In the genomic region with DNA sequence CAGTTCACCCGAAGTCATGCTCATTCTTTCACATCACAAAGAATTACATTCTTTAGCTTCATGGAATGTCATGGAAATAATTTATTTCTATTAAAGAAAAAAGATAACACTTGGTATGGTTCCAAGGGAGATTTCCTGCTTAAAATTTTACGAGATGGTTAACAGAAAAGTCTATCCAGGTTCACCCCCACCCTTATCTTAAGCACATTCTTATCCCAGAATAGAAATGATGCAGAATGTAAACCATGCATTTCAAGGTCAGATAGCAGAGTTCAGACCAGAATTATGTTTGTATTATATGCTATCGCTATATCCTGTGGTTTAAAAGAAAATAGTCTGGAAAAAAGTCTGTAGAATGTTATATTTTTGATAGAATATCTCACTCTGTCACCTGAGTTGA, we compare ENCODE assay signal across 23 cellular contexts. TPM values are rescaled to one million over a fixed set of nuclear protein-coding genes. Genes with fewer than 3 reads are reported as not detected.
A peak's percentile ranks its signal among the peaks of the same experiment; 100 is the strongest.
DNase-seq lines count a peak whose midpoint lies in the region; ATAC-seq, FAIRE-seq and TF ChIP-seq lines count a peak whose summit lies in the region.
"Had no signal": no experiment of that assay in that cellular context is flagged by ENCODE, and none has a peak within 500 bp of the region (broad histone marks: within the 10 kb centered on the region; RNA-seq: fewer than 3 reads in every experiment).

No MANE protein-coding gene starts in this region.

- H4K8ac ChIP-seq in IMR-90 (ENCODE audit: low read depth in 2 of 2, low read length in 2 of 2), result no peak overlapping the region

- no peak overlapping the region for H4K91ac ChIP-seq in IMR-90 (ENCODE audit: insufficient read depth, low read depth, low read length)

- no peak overlapping the region for H3K4ac ChIP-seq in IMR-90 (ENCODE audit: low read depth, low read length)

- CTCF ChIA-PET in IMR-90 (lab: Yijun Ruan, JAX), result no interaction called here

- H3K4me1 ChIP-seq in IMR-90 (ENCODE audit: control insufficient read depth, insufficient read depth, low read length) (no peaks in the 10 kb centered on the region), astrocyte (ENCODE audit: insufficient read depth, low read length) (no peaks in the 10 kb centered on the region), heart left ventricle (peaks cover 0 to 16% (median 0%) of the 10 kb centered on the region in 12 donors), breast epithelium (no peaks in the 10 kb centered on the region)
- H3K4me1 ChIP-seq: A549, BE2C, HAP-1, Peyer's patch had no signal

- dilution Hi-C loops in IMR-90 (cut with HindIII; ENCODE audit: low sequenced_read_pairs, unreplicated experiment), result no loop called here

- H3K27ac ChIP-seq in IMR-90 (ENCODE audit: insufficient read depth, low read length), result no peak overlapping the region
- no peak overlapping the region for H3K27ac ChIP-seq in astrocyte (ENCODE audit: low read depth, low read length)
- H3K27ac ChIP-seq in heart left ventricle, result peak overlapping the region; percentile 16 to 83 (median 61)
- no peak overlapping the region for H3K27ac ChIP-seq in breast epithelium
- H3K27ac ChIP-seq: A549, Peyer's patch had no signal

- BruUV-seq in IMR-90 (replicated peaks; lab: Mats Ljungman, UMichigan), result no TSS peak

- H3K27me3 ChIP-seq in IMR-90 (ENCODE audit: control insufficient read depth, insufficient read depth, low read length) (no peaks in the 10 kb centered on the region), astrocyte (ENCODE audit: insufficient read depth, low read length) (no peaks in the 10 kb centered on the region), heart left ventricle (no peaks in the 10 kb centered on the region), breast epithelium (no peaks in the 10 kb centered on the region)
- H3K27me3 ChIP-seq: BE2C, Peyer's patch had no signal

- no peak overlapping the region for H3K56ac ChIP-seq in IMR-90 (ENCODE audit: extremely low read depth, insufficient read depth, low read length)

- no peaks in the 10 kb centered on the region for H4K20me1 ChIP-seq in IMR-90 (ENCODE audit: insufficient read depth, low read length)
- no peaks in the 10 kb centered on the region for H4K20me1 ChIP-seq in astrocyte (ENCODE audit: insufficient read depth, low read length)

- H3K4me2 ChIP-seq in IMR-90 (ENCODE audit: low read depth, low read length), result no peak overlapping the region
- no peak overlapping the region for H3K4me2 ChIP-seq in astrocyte (ENCODE audit: low read length)
- H3K4me2 ChIP-seq: A549, GM23338 had no signal

- no CpG with 5 or more reads among the region's 3 CpGs for WGBS in IMR-90 (ENCODE audit: extremely low coverage in 2 of 2, insufficient read length in 1 of 2), 2 experiments
- 8 to 18% (median 16%) methylated on average over 3 of the region's 3 CpGs for WGBS in heart left ventricle, 4 donors

- DNase-seq in IMR-90 (peak; percentile 1), astrocyte (ENCODE audit: low read depth) (peak; percentile 29), heart left ventricle (no peak), left kidney (ENCODE audit: low read depth, low spot score) (peak; percentile 25), breast epithelium (ENCODE audit: low spot score in 2 of 2) (no peak)
- DNase-seq: BE2C, DMS53, GDM1, NCI-H1105, NCI-H1694, NCI-H2081, NCI-H2171, NCI-H524 treated with DMSO at 0.1 percent for 48 hours, NCI-H82, Peyer's patch had no signal

- no peaks in the 10 kb centered on the region for H3K79me2 ChIP-seq in astrocyte (ENCODE audit: insufficient read depth, low read length)

- H3K9me3 ChIP-seq in IMR-90 (ENCODE audit: control insufficient read depth, insufficient read depth, low read length), result no peaks in the 10 kb centered on the region
- H3K9me3 ChIP-seq in astrocyte (ENCODE audit: insufficient read depth, low read depth, low read length), result no peaks in the 10 kb centered on the region
- no peaks in the 10 kb centered on the region for H3K9me3 ChIP-seq in heart left ventricle
- no peaks in the 10 kb centered on the region for H3K9me3 ChIP-seq in breast epithelium
- H3K9me3 ChIP-seq: A549, BE2C, HAP-1, Peyer's patch had no signal

- in situ Hi-C loops in IMR-90 (cut with MboI; ENCODE audit: low sequenced_read_pairs), result no loop called here

- no peak overlapping the region for H2BK120ac ChIP-seq in IMR-90 (ENCODE audit: low read depth, low read length)

- no peaks in the 10 kb centered on the region for H3K36me3 Mint-ChIP-seq in astrocyte (ENCODE audit: low read depth, unreplicated experiment)
- H3K36me3 Mint-ChIP-seq: IgD-negative memory B cell had no signal

- no peak overlapping the region for H2BK15ac ChIP-seq in IMR-90 (ENCODE audit: low read depth, low read length)

- no peak for ATAC-seq in IMR-90 (ENCODE audit: low read depth)
- ATAC-seq in heart left ventricle, result peak; percentile 78 to 90 (median 84)
- ATAC-seq in HG02973 (IDR thresholded peaks at IDR 0.05; ENCODE audit: unreplicated experiment), result no peak
- no peak for ATAC-seq in HG02642 (IDR thresholded peaks at IDR 0.05; ENCODE audit: poor library complexity, unreplicated experiment)
- ATAC-seq: A549, GM23338 had no signal

- no peaks in the 10 kb centered on the region for H3K9me3 Mint-ChIP-seq in astrocyte (ENCODE audit: unreplicated experiment)
- H3K9me3 Mint-ChIP-seq: GM23338, IgD-negative memory B cell had no signal

- H2AK5ac ChIP-seq in IMR-90 (ENCODE audit: low read depth, low read length), result no peak overlapping the region

- POLR2A ChIA-PET in IMR-90 (lab: Charles Lee; ENCODE audit: unreplicated experiment), result no interaction called here

- H3K4me3 Mint-ChIP-seq in astrocyte (ENCODE audit: unreplicated experiment), result no peak overlapping the region
- H3K4me3 Mint-ChIP-seq: GM23338, IgD-negative memory B cell had no signal

- H3K27me3 Mint-ChIP-seq in astrocyte (ENCODE audit: low read depth, unreplicated experiment), result no peaks in the 10 kb centered on the region
- H3K27me3 Mint-ChIP-seq: IgD-negative memory B cell had no signal

- H3K4me1 Mint-ChIP-seq in astrocyte (ENCODE audit: low read depth, unreplicated experiment), result no peaks in the 10 kb centered on the region
- H3K4me1 Mint-ChIP-seq: GM23338, IgD-negative memory B cell had no signal

- no peak overlapping the region for H2AK9ac ChIP-seq in IMR-90 (replicated peaks; ENCODE audit: low read depth, low read length, poor library complexity)

- no peak overlapping the region for H3K4me3 ChIP-seq in IMR-90 (ENCODE audit: insufficient read depth, low read depth, low read length)
- no peak overlapping the region for H3K4me3 ChIP-seq in astrocyte (ENCODE audit: insufficient read depth, low read depth, low read length)
- H3K4me3 ChIP-seq in heart left ventricle, result no peak overlapping the region
- H3K4me3 ChIP-seq in breast epithelium, result no peak overlapping the region
- H3K4me3 ChIP-seq: A549, GM23338, HAP-1, Peyer's patch had no signal

- no peak for FAIRE-seq in astrocyte (lab: Jason Lieb, UNC)
- FAIRE-seq: A549, D721Med, GM18507 had no signal

- H3K27ac Mint-ChIP-seq in astrocyte (ENCODE audit: unreplicated experiment), result no peak overlapping the region
- H3K27ac Mint-ChIP-seq: GM23338, IgD-negative memory B cell had no signal

- no peaks in the 10 kb centered on the region for H3K79me1 ChIP-seq in IMR-90 (ENCODE audit: low read depth in 1 of 2, low read length in 2 of 2)

- no peak overlapping the region for H2AFZ ChIP-seq in IMR-90 (replicated peaks; ENCODE audit: low read length, poor library complexity)
- H2AFZ ChIP-seq in astrocyte (ENCODE audit: low read depth, low read length), result no peak overlapping the region
- H2AFZ ChIP-seq: GM23338 had no signal

- H3K9me1 ChIP-seq in IMR-90 (ENCODE audit: insufficient read depth, low read length), result no peaks in the 10 kb centered on the region

- H3K36me3 ChIP-seq in IMR-90 (ENCODE audit: control insufficient read depth, insufficient read depth, low read length) (no peaks in the 10 kb centered on the region), astrocyte (ENCODE audit: insufficient read depth, low read length) (no peaks in the 10 kb centered on the region), heart left ventricle (no peaks in the 10 kb centered on the region), breast epithelium (no peaks in the 10 kb centered on the region)
- H3K36me3 ChIP-seq: BE2C, HAP-1, Peyer's patch had no signal

- no peak overlapping the region for H4K5ac ChIP-seq in IMR-90 (ENCODE audit: low read depth, low read length)

- no peak overlapping the region for H3K23ac ChIP-seq in IMR-90 (ENCODE audit: low read depth, low read length)

- no peak overlapping the region for H2BK20ac ChIP-seq in IMR-90 (ENCODE audit: low read depth, low read length)

- H2BK5ac ChIP-seq in IMR-90 (ENCODE audit: low read depth, low read length, poor library complexity, severe bottlenecking), result no peak overlapping the region

- TF ChIP-seq RAD21 in IMR-90 (IDR thresholded peaks at IDR 0.05; ENCODE audit: low read length), result no peak

- TF ChIP-seq CTCF in IMR-90 (conservative IDR thresholded peaks at IDR 0.05; ENCODE audit: low read depth, low read length) (no peak), astrocyte (IDR thresholded peaks at IDR 0.05; ENCODE audit: insufficient read depth, low read depth, low read length) (no peak), heart left ventricle (IDR thresholded peaks at IDR 0.05) (no peak), breast epithelium (IDR thresholded peaks at IDR 0.05) (no peak)

- H3K9ac ChIP-seq in IMR-90 (ENCODE audit: low read depth, low read length) (no peak overlapping the region), astrocyte (ENCODE audit: low read length) (no peak overlapping the region)

- intact Hi-C loops in IMR-90 (cut with micrococcal nuclease) (no loop called here), heart left ventricle (cut with DNase I) (loop anchor here in 6 of 10 donors (5.0 to 10.0 kb wide), 5 partner anchors 50 to 98 kb away; a partner anchor contains a TSS), breast epithelium (cut with DNase I; ENCODE audit: low total_unique reads) (no loop called here)

- no peak overlapping the region for H3K14ac ChIP-seq in IMR-90 (replicated peaks; ENCODE audit: low read depth, low read length)

- no peak overlapping the region for H3K18ac ChIP-seq in IMR-90 (ENCODE audit: low read depth, low read length)

- TF ChIP-seq POLR2A in IMR-90 (IDR thresholded peaks at IDR 0.05; ENCODE audit: low read depth, low read length), result no peak
- TF ChIP-seq POLR2A in heart left ventricle (IDR thresholded peaks at IDR 0.05), result no peak
- no peak for TF ChIP-seq POLR2A in breast epithelium (IDR thresholded peaks at IDR 0.05)

TF ChIP-seq in IMR-90, 13 proteins besides CTCF, POLR2A, EP300 and RAD21 (continues in another document):
- TF ChIP-seq RCOR1 (IDR thresholded peaks at IDR 0.05; ENCODE audit: insufficient replicate concordance, low read length), result no peak

RNA-seq across cellular contexts. Expression of a gene that starts 58.7 kb away (rescaled TPM):
- total RNA-seq in IMR-90 (2012; rRNA removed) (0.90 and 1.9 TPM in 2 replicates), astrocyte (1.5 and 1.7 TPM in 2 replicates), heart left ventricle (10 to 100 TPM in 7 of 9 donors, 1 to 10 TPM in 2; 9.0 to 23.0 (median 13.1) TPM), breast epithelium (10 to 100 TPM in 2 of 3 donors, under 1 TPM in 1; 0.96 to 22.1 (median 10.2) TPM)
- polyA plus RNA-seq in IMR-90 (2012; rRNA removed) (0.51 and 0.65 TPM in 2 replicates), heart left ventricle (1 to 10 TPM; 2.7 to 5.0 TPM)
- polyA plus RNA-seq in IMR-90 (2012; cell fraction: cytosol; rRNA removed), result 0.55 and 0.69 TPM in 2 replicates
- polyA plus RNA-seq in IMR-90 (2012; cell fraction: nucleus; rRNA removed; ENCODE audit: low replicate concordance), result 0.37 and 0.53 TPM in 2 replicates

Comparison
In these comparisons a context has a peak if more than half of its experiments do, and no peak if none do; other contexts are left out.
1. ATAC-seq: peak in heart left ventricle (4 of 4); none in IMR-90 (single experiment), HG02973 (single experiment) and HG02642 (single experiment).
2. DNase-seq: peak in IMR-90 (single experiment), astrocyte (single experiment) and left kidney (single experiment); none in heart left ventricle (0 of 5) and breast epithelium (0 of 2).
3. H3K27ac ChIP-seq: peak in heart left ventricle (12 of 12); none in IMR-90 (single experiment), astrocyte (single experiment) and breast epithelium (0 of 2).
4. intact Hi-C loops: an anchor here in heart left ventricle (5.0 to 10.0 kb wide); none called in IMR-90 and breast epithelium.